ENCODE assay signal across 23 cellular contexts in genomic region chr2:177708660-177709328, GRCh38.
DNase-seq lines count a peak whose midpoint lies in the region; ATAC-seq, FAIRE-seq and TF ChIP-seq lines count a peak whose summit lies in the region.
"Had no signal": no experiment of that assay in that cellular context is flagged by ENCODE, and none has a peak within 500 bp of the region (broad histone marks: within the 10 kb centered on the region; RNA-seq: fewer than 3 reads in every experiment).

No MANE protein-coding gene starts in this region.

- no peaks in the 10 kb centered on the region for H3K4me1 ChIP-seq in A549
- peaks cover 9% of the 10 kb centered on the region for H3K4me1 ChIP-seq in BE2C
- no peaks in the 10 kb centered on the region for H3K4me1 ChIP-seq in gastroesophageal sphincter

- FAIRE-seq in A549 (lab: Jason Lieb, UNC), result no peak
- FAIRE-seq: GM19239, H1, RCC 7860 had no signal

- H3K4me2 ChIP-seq in A549, result no peak overlapping the region

- ATAC-seq in A549, result no peak
- no peak for ATAC-seq in gastroesophageal sphincter
- ATAC-seq: CD8-positive, alpha-beta T cell; HCT116; Right ventricle myocardium inferior; T-helper 17 cell had no signal

- TF ChIP-seq CTCF in A549 (IDR thresholded peaks at IDR 0.05) (no peak), BE2C (IDR thresholded peaks at IDR 0.05; ENCODE audit: low read depth, low read length) (no peak), GM10248 (IDR thresholded peaks at IDR 0.05; ENCODE audit: control extremely low read depth, extremely low read depth, low read depth, missing control alignments) (no peak), gastroesophageal sphincter (IDR thresholded peaks at IDR 0.05) (no peak)

- CTCF ChIA-PET in A549 (lab: Yijun Ruan, JAX) (interaction anchor here (0.7 to 3.1 kb wide), 2 partner anchors 16 to 41 kb away, joined by 3 to 12 read pairs; no protein-coding TSS in a partner anchor), GM10248 (lab: Yijun Ruan, JAX) (interaction anchor here (0.7 to 3.5 kb wide), 5 partner anchors 9 to 17 kb away, joined by 3 to 12 read pairs (median 6); no protein-coding TSS in a partner anchor)

- no peaks in the 10 kb centered on the region for H3K27me3 ChIP-seq in BE2C
- no peaks in the 10 kb centered on the region for H3K27me3 ChIP-seq in gastroesophageal sphincter

- H3K4me3 ChIP-seq in A549 (no peak overlapping the region), BE2C (ENCODE audit: low read depth, low read length) (no peak overlapping the region), gastroesophageal sphincter (no peak overlapping the region)

- DNase-seq in A549 (ENCODE audit: low read depth in 1 of 2, low spot score in 1 of 2) (no peak), BE2C (peak; percentile 59), NCI-H446 treated with DMSO at 0.1 percent for 48 hours (lab: John Stamatoyannopoulos, UW) (peak; percentile 37), cerebellum (ENCODE audit: low spot score) (peak; percentile 13), GM10248 (ENCODE audit: extremely low spot score) (no peak), HuH-7 (ENCODE audit: low spot score) (no peak)
- DNase-seq: Calu3; CD8-positive, alpha-beta T cell; DMS53; GDM1; NCI-H1694 treated with DMSO at 0.1 percent for 48 hours; NCI-H2081 treated with DMSO at 0.1 percent for 48 hours; NCI-H524; NCI-H82; OCI-M1; SW 1271; T-helper 17 cell had no signal

- TF ChIP-seq EP300 in A549 (IDR thresholded peaks at IDR 0.05) (no peak), gastroesophageal sphincter (IDR thresholded peaks at IDR 0.05) (no peak)

- H3K27ac ChIP-seq in A549, result no peak overlapping the region
- H3K27ac ChIP-seq in gastroesophageal sphincter, result no peak overlapping the region

- POLR2A ChIA-PET in A549 (lab: Yijun Ruan, JAX) (no interaction called here), GM10248 (lab: Yijun Ruan, JAX) (no interaction called here)

- H3K36me3 ChIP-seq in BE2C (no peaks in the 10 kb centered on the region), gastroesophageal sphincter (no peaks in the 10 kb centered on the region)

- TF ChIP-seq POLR2A in A549 (IDR thresholded peaks at IDR 0.05; ENCODE audit: low read length), result no peak
- no peak for TF ChIP-seq POLR2A in gastroesophageal sphincter (IDR thresholded peaks at IDR 0.05)

- TF ChIP-seq RAD21 in A549 (conservative IDR thresholded peaks at IDR 0.05 in 1 of 2, IDR thresholded peaks at IDR 0.05 in 1 of 2), result no peak

- 60% methylated on average over 8 of the region's 8 CpGs for WGBS in A549 (ENCODE audit: missing lambda C conversion rate)
- 25 to 30% methylated on average over 7 to 8 of the region's 8 CpGs for WGBS in gastroesophageal sphincter (ENCODE audit: low coverage in 1 of 2), 2 donors

- H3K9me3 ChIP-seq in A549 (no peaks in the 10 kb centered on the region), BE2C (no peaks in the 10 kb centered on the region), gastroesophageal sphincter (no peaks in the 10 kb centered on the region)

TF ChIP-seq in A549, 52 proteins besides CTCF, POLR2A, EP300 and RAD21:
- TF ChIP-seq MAFK (IDR thresholded peaks at IDR 0.05; ENCODE audit: partially characterized antibody) (peak; percentile 53), KDM1A (IDR thresholded peaks at IDR 0.05; ENCODE audit: low read depth) (no peak)

Comparison
In these comparisons a context has a peak if more than half of its experiments do, and no peak if none do; other contexts are left out.
1. DNase-seq: peak in BE2C (single experiment), NCI-H446 treated with DMSO at 0.1 percent for 48 hours (single experiment) and cerebellum (single experiment); none in A549 (0 of 2), GM10248 (single experiment) and HuH-7 (single experiment).